In the genomic region with DNA sequence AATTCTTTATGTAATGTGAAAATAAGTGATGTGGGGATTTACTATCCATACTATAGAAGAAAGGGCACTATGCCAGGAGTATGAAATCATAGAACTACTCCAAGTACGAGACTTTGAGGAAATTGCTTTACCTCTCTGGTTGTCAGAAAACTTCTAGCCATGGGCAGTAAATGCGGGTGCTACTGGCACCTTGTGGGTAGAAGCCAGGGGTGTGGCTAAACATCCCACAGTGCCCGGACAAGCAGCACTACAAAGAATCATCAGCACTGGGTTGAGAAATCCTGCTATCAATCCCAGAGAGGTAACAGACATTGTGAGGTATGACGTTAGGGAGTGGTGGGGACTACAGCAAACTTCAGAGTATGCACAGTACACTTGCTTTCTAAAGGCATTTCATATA, we compare ENCODE assay signal across 18 cellular contexts.
DNase-seq lines count a peak whose midpoint lies in the region; ATAC-seq and TF ChIP-seq lines count a peak whose summit lies in the region.
"Had no signal": no experiment of that assay in that cellular context is flagged by ENCODE, and none has a peak within 500 bp of the region (broad histone marks: within the 10 kb centered on the region; RNA-seq: fewer than 3 reads in every experiment).

No MANE protein-coding gene starts in this region.

- H2AFZ ChIP-seq in mesenchymal stem cell (ENCODE audit: low read depth, low read length) = no peak overlapping the region

- H3K27me3 ChIP-seq in BLaER1 (0 out of 2 replicates have a peak, but pooled peaks cover 9% of the 10 kb centered on the region), mesenchymal stem cell (ENCODE audit: control insufficient read depth in 1 of 2, insufficient read depth in 1 of 2, low read length in 2 of 2) (no peaks in the 10 kb centered on the region), uterus (no peaks in the 10 kb centered on the region)
- H3K27me3 ChIP-seq: MG63, SJSA1 had no signal

- intact Hi-C loops in uterus (cut with DNase I; ENCODE audit: low total_unique reads) = no loop called here
- intact Hi-C loops in sciatic nerve (cut with DNase I) = no loop called here

- H4K8ac ChIP-seq in mesenchymal stem cell (ENCODE audit: low read length) = no peak overlapping the region

- no peak overlapping the region for H2AK5ac ChIP-seq in mesenchymal stem cell (ENCODE audit: low read length, severe bottlenecking)

- no peak overlapping the region for H3K27ac ChIP-seq in BLaER1
- no peak overlapping the region for H3K27ac ChIP-seq in mesenchymal stem cell (ENCODE audit: low read length, poor library complexity, severe bottlenecking)
- H3K27ac ChIP-seq in uterus = peak overlapping the region; percentile 66 to 73
- H3K27ac ChIP-seq: SJSA1 had no signal

- H3K4ac ChIP-seq in mesenchymal stem cell (ENCODE audit: low read depth in 1 of 2, low read length in 2 of 2) = peak overlapping the region; percentile 2

- H3K9ac ChIP-seq in BLaER1 (no peak overlapping the region), mesenchymal stem cell (ENCODE audit: low read length) (no peak overlapping the region)

- H3K79me1 ChIP-seq in mesenchymal stem cell (replicated peaks; ENCODE audit: low read length, poor library complexity, severe bottlenecking) = no peaks in the 10 kb centered on the region

- no peak for TF ChIP-seq POLR2A in uterus (IDR thresholded peaks at IDR 0.05)

- H2BK15ac ChIP-seq in mesenchymal stem cell (ENCODE audit: low read depth, poor library complexity, severe bottlenecking) = no peak overlapping the region

- no peak overlapping the region for H2BK5ac ChIP-seq in mesenchymal stem cell (ENCODE audit: low read depth, low read length, poor library complexity, severe bottlenecking)

- H3K4me3 ChIP-seq in BLaER1 (no peak overlapping the region), mesenchymal stem cell (ENCODE audit: insufficient read depth in 1 of 2, low read depth in 1 of 2, low read length in 2 of 2) (no peak overlapping the region), uterus (no peak overlapping the region)
- H3K4me3 ChIP-seq: GM12878, HAP-1, MG63, SJSA1 had no signal

- 0 out of 2 replicates have a peak, but pooled peaks cover 6% of the 10 kb centered on the region for H3K36me3 ChIP-seq in BLaER1
- peaks cover 0 to 7% of the 10 kb centered on the region in 2 experiments for H3K36me3 ChIP-seq in mesenchymal stem cell (ENCODE audit: control insufficient read depth in 1 of 2, insufficient read depth in 2 of 2, low read depth in 1 of 2, low read length in 2 of 2)
- H3K36me3 ChIP-seq in uterus = no peaks in the 10 kb centered on the region
- H3K36me3 ChIP-seq: HAP-1, MG63 had no signal

- WGBS in mesenchymal stem cell = 87% methylated on average over 4 of the region's 4 CpGs

- H4K20me1 ChIP-seq in BLaER1 = peaks cover 18% of the 10 kb centered on the region; the same call in 1 of the 2 replicates

- no peak overlapping the region for H4K91ac ChIP-seq in mesenchymal stem cell (ENCODE audit: low read length)

- H3K23ac ChIP-seq in mesenchymal stem cell (ENCODE audit: low read length in 2 of 2) = no peak overlapping the region

- no peak overlapping the region for H3K14ac ChIP-seq in mesenchymal stem cell (ENCODE audit: low read length in 2 of 2)

- H3K9me3 ChIP-seq in BLaER1 (peaks cover 18% of the 10 kb centered on the region), mesenchymal stem cell (ENCODE audit: control insufficient read depth, low read length) (no peaks in the 10 kb centered on the region), uterus (peaks cover 0 to 3% of the 10 kb centered on the region in 2 donors)
- H3K9me3 ChIP-seq: HAP-1, MG63, SJSA1 had no signal

- H3K4me1 ChIP-seq in BLaER1 = peaks cover 48% of the 10 kb centered on the region
- no peaks in the 10 kb centered on the region for H3K4me1 ChIP-seq in mesenchymal stem cell (ENCODE audit: control insufficient read depth, insufficient read depth, low read depth, low read length)
- H3K4me1 ChIP-seq in uterus = peaks cover 0 to 4% of the 10 kb centered on the region in 2 donors

- H2BK120ac ChIP-seq in mesenchymal stem cell (ENCODE audit: low read depth, low read length) = no peak overlapping the region

- H2BK12ac ChIP-seq in mesenchymal stem cell (ENCODE audit: low read length in 2 of 2) = no peak overlapping the region

- peak; percentile 12 for DNase-seq in ecto neural progenitor cell (ENCODE audit: low spot score)
- no peak for DNase-seq in mesenchymal stem cell
- DNase-seq in uterus = no peak
- DNase-seq in sciatic nerve (ENCODE audit: low spot score) = no peak
- DNase-seq in NK-92 (lab: John Stamatoyannopoulos, UW; ENCODE audit: unreplicated experiment) = no peak
- DNase-seq: C1 segment of cervical spinal cord; CD4-positive, alpha-beta memory T cell; GOT3; KBM-7; MG63; NCI-H446 treated with DMSO at 0.1 percent for 48 hours; Right ventricle myocardium superior; RPMI8226 had no signal

- ATAC-seq in GM21528 (IDR thresholded peaks at IDR 0.05; ENCODE audit: low FRiP score, unreplicated experiment) (no peak), sciatic nerve (no peak)
- ATAC-seq: GM12878 had no signal

- TF ChIP-seq CTCF in uterus (IDR thresholded peaks at IDR 0.05) = no peak

- H3K18ac ChIP-seq in mesenchymal stem cell (ENCODE audit: low read depth in 1 of 2, low read length in 2 of 2) = peak overlapping the region in 1 of 2 experiments; percentile 52

- H3K4me2 ChIP-seq in BLaER1 (peak overlapping the region; percentile 63), mesenchymal stem cell (ENCODE audit: low read length, poor library complexity, severe bottlenecking) (no peak overlapping the region)

Comparison
In these comparisons a context has a peak if more than half of its experiments do, and no peak if none do; other contexts are left out.
1. H3K27ac ChIP-seq: peak in uterus (2 of 2); none in BLaER1 (single experiment) and mesenchymal stem cell (single experiment).